Comparison of ENCODE assay signal across 8 cellular contexts in genomic region chr12:52032797-52033505, GRCh38. TPM values are rescaled to one million over a fixed set of nuclear protein-coding genes. Genes with fewer than 3 reads are reported as not detected.
DNase-seq lines count a peak whose midpoint lies in the region; ATAC-seq, FAIRE-seq and TF ChIP-seq lines count a peak whose summit lies in the region.

No MANE protein-coding gene starts in this region.

- FAIRE-seq in HTR-8/SVneo (lab: Jason Lieb, UNC) = peak; percentile 93

- H3K4me1 Mint-ChIP-seq in Caco-2 (ENCODE audit: low read depth, unreplicated experiment) (peaks cover 19% of the 10 kb centered on the region), mesothelial cell of epicardium (peaks cover 29% of the 10 kb centered on the region)

- BruUV-seq in Caco-2 (replicated peaks; lab: Mats Ljungman, UMichigan) = no TSS peak

- H3K36me3 ChIP-seq in Caco-2 (ENCODE audit: control insufficient read depth, insufficient read depth, low read length) (no peaks in the 10 kb centered on the region), endocrine pancreas (ENCODE audit: control insufficient read depth, insufficient read depth, low read length) (no peaks in the 10 kb centered on the region)

- H3K4me3 ChIP-seq in Caco-2 (ENCODE audit: low read depth, low read length) = peak overlapping the region; percentile 33
- H3K4me3 ChIP-seq in endocrine pancreas (ENCODE audit: control insufficient read depth, insufficient read depth, low read length) = peak overlapping the region; percentile 33

- POLR2A ChIA-PET in Caco-2 (lab: Charles Lee) = interaction anchor here (0.6 to 2.9 kb wide), 15 partner anchors 10 to 894 kb away, joined by 3 to 88 read pairs (median 4); partner anchors contain the start of genes ATG101 and NR4A1

- H3K27me3 ChIP-seq in Caco-2 (replicated peaks; ENCODE audit: control insufficient read depth, insufficient read depth, low read length) (no peaks in the 10 kb centered on the region), endocrine pancreas (ENCODE audit: control insufficient read depth, insufficient read depth, low read length) (no peaks in the 10 kb centered on the region)

- H3K36me3 Mint-ChIP-seq in Caco-2 (ENCODE audit: insufficient read depth, unreplicated experiment) (peaks cover 4% of the 10 kb centered on the region), mesothelial cell of epicardium (no peaks in the 10 kb centered on the region)

- no peak for TF ChIP-seq CTCF in Caco-2 (IDR thresholded peaks at IDR 0.05; ENCODE audit: insufficient read depth in 1 of 2, low read depth in 1 of 2, low read length in 1 of 2, severe bottlenecking in 1 of 2, unreplicated experiment in 1 of 2)
- TF ChIP-seq CTCF in mesothelial cell of epicardium (IDR thresholded peaks at IDR 0.05; ENCODE audit: unreplicated experiment) = no peak

- H3K4me1 ChIP-seq in Caco-2 = peaks cover 20% of the 10 kb centered on the region
- no peaks in the 10 kb centered on the region for H3K4me1 ChIP-seq in endocrine pancreas (ENCODE audit: control insufficient read depth, insufficient read depth, low read length)

- no peaks in the 10 kb centered on the region for H3K9me3 Mint-ChIP-seq in Caco-2 (ENCODE audit: unreplicated experiment)
- no peaks in the 10 kb centered on the region for H3K9me3 Mint-ChIP-seq in mesothelial cell of epicardium

- DNase-seq in Caco-2 = peak; percentile 98
- DNase-seq in HTR-8/SVneo (ENCODE audit: insufficient read length, low spot score) = peak; percentile 94
- peak; percentile 96 for DNase-seq in NOMO-1 treated with dmso at 0.1 percent for 144 hours (lab: John Stamatoyannopoulos, UW; ENCODE audit: unreplicated experiment)
- DNase-seq in activated CD8-positive, alpha-beta memory T cell treated with anti-CD3 and anti-CD28 coated beads, Interleukin-2, amount 50 U/mL, for 1 hour (ENCODE audit: extremely low read depth) = peak; percentile 82
- DNase-seq in mesothelial cell of epicardium (ENCODE audit: low spot score in 2 of 2, unreplicated experiment in 2 of 2) = peak; percentile 90 to 91
- DNase-seq in stimulated activated CD8-positive, alpha-beta memory T cell treated with anti-CD3 and anti-CD28 coated beads, Interleukin-15, amount 100 ng/mL, for 4 hours (ENCODE audit: low read depth in 2 of 2) = peak; percentile 80

- H3K27ac Mint-ChIP-seq in Caco-2 (ENCODE audit: unreplicated experiment) (peak overlapping the region; percentile 92), mesothelial cell of epicardium (peak overlapping the region; percentile 97)

- intact Hi-C loops in Caco-2 (cut with micrococcal nuclease; ENCODE audit: unreplicated experiment) = loop anchor here (1.0 kb wide), 3 partner anchors 8 to 36 kb away; partner anchors contain the start of genes ATG101 and NR4A1

- H3K9me3 ChIP-seq in Caco-2 (no peaks in the 10 kb centered on the region), endocrine pancreas (ENCODE audit: control insufficient read depth, low read length) (no peaks in the 10 kb centered on the region)

- H3K4me3 Mint-ChIP-seq in Caco-2 (ENCODE audit: unreplicated experiment) (peak overlapping the region; percentile 85), mesothelial cell of epicardium (peak overlapping the region; percentile 66)

- H3K9ac ChIP-seq in endocrine pancreas (ENCODE audit: control insufficient read depth, insufficient read depth, low read length) = no peak overlapping the region

- CTCF ChIA-PET in Caco-2 (lab: Charles Lee) = interaction anchor here (0.5 to 2.7 kb wide), 25 partner anchors 11 to 1774 kb away, joined by 3 to 54 read pairs (median 5); partner anchors contain the start of genes ATG101 and NR4A1

- H3K27me3 Mint-ChIP-seq in Caco-2 (ENCODE audit: insufficient read depth, unreplicated experiment) (no peaks in the 10 kb centered on the region), mesothelial cell of epicardium (ENCODE audit: low read depth) (peaks cover 27% of the 10 kb centered on the region)

- ATAC-seq in GM21381 (IDR thresholded peaks at IDR 0.05; ENCODE audit: unreplicated experiment) = peak; percentile 90

RNA-seq across cellular contexts. Expression of gene NR4A1, which starts 18.3 kb away (rescaled TPM):
- total RNA-seq in Caco-2 (2022) = 37.9 and 41.8 TPM in 2 replicates
- total RNA-seq in mesothelial cell of epicardium = 138 to 141 TPM (median 141 TPM) in 3 replicates

RNA-seq across cellular contexts. Expression of gene TAMALIN, which starts 26.2 kb away (rescaled TPM):
- total RNA-seq in Caco-2 (2022) (3.7 and 4.1 TPM in 2 replicates), mesothelial cell of epicardium (20.3 to 24.3 TPM (median 22.0 TPM) in 3 replicates)

RNA-seq across cellular contexts. Expression of gene ATG101, which starts 36.8 kb away (rescaled TPM):
- total RNA-seq in Caco-2 (2022) = 67.2 and 78.0 TPM in 2 replicates
- 29.4 to 32.8 TPM (median 32.6 TPM) in 3 replicates for total RNA-seq in mesothelial cell of epicardium

RNA-seq across cellular contexts. Expression of gene SMIM41, which starts 46.6 kb away (rescaled TPM):
- total RNA-seq in Caco-2 (2022) = not detected in 2 replicates
- 0.16 TPM in 1 of 3 replicates, not detected in the others for total RNA-seq in mesothelial cell of epicardium

Comparison
In these comparisons a context has a peak if more than half of its experiments do, and no peak if none do; other contexts are left out.
1. Peak in every context shown above with its lines: DNase-seq, ATAC-seq and H3K4me3 ChIP-seq.